ENCODE assay signal across 23 cellular contexts in genomic region chr21:44696572-44696971, GRCh38. TPM values are rescaled to one million over a fixed set of nuclear protein-coding genes. Genes with fewer than 3 reads are reported as not detected.
DNase-seq lines count a peak whose midpoint lies in the region; ATAC-seq, FAIRE-seq and TF ChIP-seq lines count a peak whose summit lies in the region.
"Had no signal": no experiment of that assay in that cellular context is flagged by ENCODE, and none has a peak within 500 bp of the region (broad histone marks: within the 10 kb centered on the region; RNA-seq: fewer than 3 reads in every experiment).

No MANE protein-coding gene starts in this region.

- H2BK5ac ChIP-seq in mesendoderm (ENCODE audit: low read length): no peak overlapping the region

- H3K79me2 ChIP-seq in mesendoderm (ENCODE audit: control insufficient read depth, insufficient read depth, low read length): peaks cover 2% of the 10 kb centered on the region

- H3K56ac ChIP-seq in mesendoderm (ENCODE audit: low read length): peak overlapping the region; percentile 15

- no peak overlapping the region for H3K4me3 ChIP-seq in mesendoderm (ENCODE audit: low read length)
- H3K4me3 ChIP-seq: BLaER1, GM23248, Peyer's patch, SJSA1 had no signal

- H3K27ac ChIP-seq in mesendoderm (ENCODE audit: low read depth, low read length): no peak overlapping the region
- H3K27ac ChIP-seq: BLaER1, GM23248, Peyer's patch, SJSA1 had no signal

- intact Hi-C loops in activated T-helper 2 cell treated with anti-CD3 and anti-CD28 coated beads, Interferon-gamma antibody, Interleukin-2, Interleukin-4, amounts not matched to agents 10 μg/mL and 5 μg/mL and 100 μg/mL, durations not matched to agents 14 hours and 24 hours and 36 hours (cut with micrococcal nuclease): no loop called here

- H3K4me3 Mint-ChIP-seq in activated T-helper 2 cell treated with anti-CD3 and anti-CD28 coated beads, Interferon-gamma antibody, Interleukin-2, Interleukin-4, amounts not matched to agents 10 μg/mL and 5 μg/mL and 100 μg/mL, durations not matched to agents 14 hours and 24 hours and 36 hours (ENCODE audit: low read depth): no peak overlapping the region
- H3K4me3 Mint-ChIP-seq: CD8-positive, alpha-beta T cell had no signal

- H3K4ac ChIP-seq in mesendoderm (ENCODE audit: low read depth, low read length): no peak overlapping the region

- H4K8ac ChIP-seq in mesendoderm (ENCODE audit: low read depth, low read length): no peak overlapping the region

- H3K23ac ChIP-seq in mesendoderm (ENCODE audit: low read length): no peak overlapping the region

- FAIRE-seq in urothelium cell line (lab: Jason Lieb, UNC): no peak
- FAIRE-seq: HepG2 had no signal

- H3K27ac Mint-ChIP-seq in activated T-helper 2 cell treated with anti-CD3 and anti-CD28 coated beads, Interferon-gamma antibody, Interleukin-2, Interleukin-4, amounts not matched to agents 10 μg/mL and 5 μg/mL and 100 μg/mL, durations not matched to agents 14 hours and 24 hours and 36 hours: no peak overlapping the region
- H3K27ac Mint-ChIP-seq: CD8-positive, alpha-beta T cell had no signal

- H3K27me3 ChIP-seq in mesendoderm (ENCODE audit: insufficient read depth, low read length, poor library complexity): no peaks in the 10 kb centered on the region
- H3K27me3 ChIP-seq: Peyer's patch had no signal

- no peak for TF ChIP-seq CTCF in GM13977 (IDR thresholded peaks at IDR 0.05; ENCODE audit: extremely low read depth, insufficient read depth, missing control alignments)

- no CpG with 5 or more reads among the region's 10 CpGs for WGBS in mesendoderm (ENCODE audit: extremely low coverage, insufficient coverage, low lambda C conversion rate)

- H3K27me3 Mint-ChIP-seq in activated T-helper 2 cell treated with anti-CD3 and anti-CD28 coated beads, Interferon-gamma antibody, Interleukin-2, Interleukin-4, amounts not matched to agents 10 μg/mL and 5 μg/mL and 100 μg/mL, durations not matched to agents 14 hours and 24 hours and 36 hours (ENCODE audit: low read depth): peaks cover 52% of the 10 kb centered on the region

- no peak for ATAC-seq in GM19452 (IDR thresholded peaks at IDR 0.05; ENCODE audit: unreplicated experiment)
- ATAC-seq: CD8-positive, alpha-beta T cell; HepG2 had no signal

- no peaks in the 10 kb centered on the region for H3K36me3 ChIP-seq in mesendoderm (ENCODE audit: control insufficient read depth, insufficient read depth, low read length)
- H3K36me3 ChIP-seq: BLaER1, Peyer's patch, SJSA1 had no signal

- H3K4me1 ChIP-seq in mesendoderm (ENCODE audit: control insufficient read depth, low read depth, low read length): peaks cover 7% of the 10 kb centered on the region
- H3K4me1 ChIP-seq: Peyer's patch, SJSA1 had no signal

- H3K4me1 Mint-ChIP-seq in activated T-helper 2 cell treated with anti-CD3 and anti-CD28 coated beads, Interferon-gamma antibody, Interleukin-2, Interleukin-4, amounts not matched to agents 10 μg/mL and 5 μg/mL and 100 μg/mL, durations not matched to agents 14 hours and 24 hours and 36 hours (ENCODE audit: low read depth): no peaks in the 10 kb centered on the region

- no peaks in the 10 kb centered on the region for H3K79me1 ChIP-seq in mesendoderm (ENCODE audit: low read length)

- H2BK120ac ChIP-seq in mesendoderm (ENCODE audit: low read depth, low read length): no peak overlapping the region

- H3K36me3 Mint-ChIP-seq in activated T-helper 2 cell treated with anti-CD3 and anti-CD28 coated beads, Interferon-gamma antibody, Interleukin-2, Interleukin-4, amounts not matched to agents 10 μg/mL and 5 μg/mL and 100 μg/mL, durations not matched to agents 14 hours and 24 hours and 36 hours (ENCODE audit: low read depth): no peaks in the 10 kb centered on the region
- H3K36me3 Mint-ChIP-seq: CD8-positive, alpha-beta T cell had no signal

- H2AK5ac ChIP-seq in mesendoderm (ENCODE audit: low read length): no peak overlapping the region

- DNase-seq in D341Med (ENCODE audit: low spot score) (peak; percentile 24), GM13977 (ENCODE audit: low spot score) (peak; percentile 18), mesendoderm (no peak), urothelium cell line (ENCODE audit: low spot score) (no peak), ureter (ENCODE audit: low spot score) (no peak), dermis blood vessel endothelial cell (no peak)
- DNase-seq in activated T-helper 2 cell treated with anti-CD3 and anti-CD28 coated beads, Interferon-gamma antibody, Interleukin-2, Interleukin-4, amounts not matched to agents 10 μg/mL and 5 μg/mL and 100 μg/mL, durations not matched to agents 14 hours and 24 hours and 36 hours (ENCODE audit: low spot score): peak; percentile 3
- DNase-seq: Calu3; CD8-positive, alpha-beta T cell; GM23248; KG1; NCI-H1105 treated with DMSO at 0.1 percent for 48 hours; NCI-H1694; NCI-H2081 treated with DMSO at 0.1 percent for 48 hours; NCI-H748 treated with DMSO at 0.1 percent for 48 hours; NK-92 treated with Interleukin-12 subunit alpha and Interleukin-12 subunit beta, amount 100 ng/mL, for 24 hours; Peyer's patch had no signal

- in situ Hi-C loops in GM13977 (cut with MboI; ENCODE audit: low pct_unique_long_range_greater_than_20kb, low sequenced_read_pairs, unreplicated experiment): no loop called here

- no peak overlapping the region for H3K9ac ChIP-seq in mesendoderm (ENCODE audit: low read length)
- H3K9ac ChIP-seq: BLaER1, GM23248 had no signal

- H2BK15ac ChIP-seq in mesendoderm (replicated peaks; ENCODE audit: low read depth): no peak overlapping the region

- H3K9me3 Mint-ChIP-seq in activated T-helper 2 cell treated with anti-CD3 and anti-CD28 coated beads, Interferon-gamma antibody, Interleukin-2, Interleukin-4, amounts not matched to agents 10 μg/mL and 5 μg/mL and 100 μg/mL, durations not matched to agents 14 hours and 24 hours and 36 hours: peaks cover 20% of the 10 kb centered on the region

- H4K5ac ChIP-seq in mesendoderm (ENCODE audit: low read length): no peak overlapping the region

- H3K18ac ChIP-seq in mesendoderm (ENCODE audit: low read length): no peak overlapping the region

- H3K4me2 ChIP-seq in mesendoderm (ENCODE audit: low read length): no peak overlapping the region
- H3K4me2 ChIP-seq: BLaER1 had no signal

RNA-seq across cellular contexts. Expression of gene KRTAP10-12, which starts 0.4 kb away (rescaled TPM):
- total RNA-seq in activated T-helper 2 cell treated with anti-CD3 and anti-CD28 coated beads, Interferon-gamma antibody, Interleukin-2, Interleukin-4, amounts not matched to agents 10 μg/mL and 5 μg/mL and 100 μg/mL, durations not matched to agents 14 hours and 24 hours and 36 hours: not detected in 2 replicates
- not detected for polyA plus RNA-seq in mesendoderm (2013, experiment 1 of 2)
- polyA plus RNA-seq in mesendoderm (2013, experiment 2 of 2): 0.04 TPM
- total RNA-seq in ureter: not detected
- not detected in 2 replicates for total RNA-seq in dermis blood vessel endothelial cell
- total RNA-seq: A673; Calu3; CD8-positive, alpha-beta T cell; GM23248; HepG2; NCI-H460; Peyer's patch; SJSA1 had no signal
- polyA plus RNA-seq: GM23248, HepG2 had no signal

RNA-seq across cellular contexts. Expression of gene KRTAP12-1, which starts 14.6 kb away (rescaled TPM):
- total RNA-seq in activated T-helper 2 cell treated with anti-CD3 and anti-CD28 coated beads, Interferon-gamma antibody, Interleukin-2, Interleukin-4, amounts not matched to agents 10 μg/mL and 5 μg/mL and 100 μg/mL, durations not matched to agents 14 hours and 24 hours and 36 hours: not detected in 2 replicates
- polyA plus RNA-seq in mesendoderm (2013, experiment 1 of 2): 0.18 TPM
- 0.20 TPM for polyA plus RNA-seq in mesendoderm (2013, experiment 2 of 2)
- not detected for total RNA-seq in ureter
- not detected in 2 replicates for total RNA-seq in dermis blood vessel endothelial cell
- total RNA-seq: Calu3; CD8-positive, alpha-beta T cell; GM23248; HepG2; NCI-H460; Peyer's patch; SJSA1 had no signal
- polyA plus RNA-seq: GM23248, HepG2 had no signal

RNA-seq across cellular contexts. Expression of gene TSPEAR, which starts 14.8 kb away (rescaled TPM):
- total RNA-seq in activated T-helper 2 cell treated with anti-CD3 and anti-CD28 coated beads, Interferon-gamma antibody, Interleukin-2, Interleukin-4, amounts not matched to agents 10 μg/mL and 5 μg/mL and 100 μg/mL, durations not matched to agents 14 hours and 24 hours and 36 hours: not detected in 2 replicates
- polyA plus RNA-seq in mesendoderm (2013, experiment 1 of 2): 1.7 TPM
- polyA plus RNA-seq in mesendoderm (2013, experiment 2 of 2): 1.5 TPM
- total RNA-seq in ureter (0.10 TPM), dermis blood vessel endothelial cell (0.47 and 1.0 TPM in 2 replicates)
- total RNA-seq: Calu3; CD8-positive, alpha-beta T cell; GM23248; SJSA1 had no signal
- polyA plus RNA-seq: GM23248 had no signal

RNA-seq across cellular contexts. Expression of gene KRTAP12-2, which starts 29.8 kb away (rescaled TPM):
- not detected in 2 replicates for total RNA-seq in activated T-helper 2 cell treated with anti-CD3 and anti-CD28 coated beads, Interferon-gamma antibody, Interleukin-2, Interleukin-4, amounts not matched to agents 10 μg/mL and 5 μg/mL and 100 μg/mL, durations not matched to agents 14 hours and 24 hours and 36 hours
- polyA plus RNA-seq in mesendoderm (2013, experiment 1 of 2): not detected
- polyA plus RNA-seq in mesendoderm (2013, experiment 2 of 2): not detected
- not detected for total RNA-seq in ureter
- total RNA-seq in dermis blood vessel endothelial cell: not detected in 2 replicates
- total RNA-seq: Calu3; CD8-positive, alpha-beta T cell; GM23248; HepG2; NCI-H460; Peyer's patch; SJSA1 had no signal
- polyA plus RNA-seq: GM23248, HepG2 had no signal

RNA-seq across cellular contexts. Expression of gene KRTAP12-3, which starts 38.8 kb away (rescaled TPM):
- total RNA-seq in activated T-helper 2 cell treated with anti-CD3 and anti-CD28 coated beads, Interferon-gamma antibody, Interleukin-2, Interleukin-4, amounts not matched to agents 10 μg/mL and 5 μg/mL and 100 μg/mL, durations not matched to agents 14 hours and 24 hours and 36 hours: not detected in 2 replicates
- not detected for polyA plus RNA-seq in mesendoderm (2013, experiment 1 of 2)
- not detected for polyA plus RNA-seq in mesendoderm (2013, experiment 2 of 2)
- total RNA-seq in ureter (not detected), dermis blood vessel endothelial cell (not detected in 2 replicates)
- total RNA-seq: A673, Calu3, GM23248, HepG2, NCI-H460, Peyer's patch, SJSA1 had no signal
- polyA plus RNA-seq: GM23248, HepG2 had no signal

Comparison
In these comparisons a context has a peak if more than half of its experiments do, and no peak if none do; other contexts are left out.
1. DNase-seq: peak in D341Med (single experiment), GM13977 (single experiment) and activated T-helper 2 cell treated with anti-CD3 and anti-CD28 coated beads, Interferon-gamma antibody, Interleukin-2, Interleukin-4, amounts not matched to agents 10 μg/mL and 5 μg/mL and 100 μg/mL, durations not matched to agents 14 hours and 24 hours and 36 hours (single experiment); none in mesendoderm (single experiment), urothelium cell line (single experiment), ureter (single experiment) and dermis blood vessel endothelial cell (single experiment).